In the genomic region with DNA sequence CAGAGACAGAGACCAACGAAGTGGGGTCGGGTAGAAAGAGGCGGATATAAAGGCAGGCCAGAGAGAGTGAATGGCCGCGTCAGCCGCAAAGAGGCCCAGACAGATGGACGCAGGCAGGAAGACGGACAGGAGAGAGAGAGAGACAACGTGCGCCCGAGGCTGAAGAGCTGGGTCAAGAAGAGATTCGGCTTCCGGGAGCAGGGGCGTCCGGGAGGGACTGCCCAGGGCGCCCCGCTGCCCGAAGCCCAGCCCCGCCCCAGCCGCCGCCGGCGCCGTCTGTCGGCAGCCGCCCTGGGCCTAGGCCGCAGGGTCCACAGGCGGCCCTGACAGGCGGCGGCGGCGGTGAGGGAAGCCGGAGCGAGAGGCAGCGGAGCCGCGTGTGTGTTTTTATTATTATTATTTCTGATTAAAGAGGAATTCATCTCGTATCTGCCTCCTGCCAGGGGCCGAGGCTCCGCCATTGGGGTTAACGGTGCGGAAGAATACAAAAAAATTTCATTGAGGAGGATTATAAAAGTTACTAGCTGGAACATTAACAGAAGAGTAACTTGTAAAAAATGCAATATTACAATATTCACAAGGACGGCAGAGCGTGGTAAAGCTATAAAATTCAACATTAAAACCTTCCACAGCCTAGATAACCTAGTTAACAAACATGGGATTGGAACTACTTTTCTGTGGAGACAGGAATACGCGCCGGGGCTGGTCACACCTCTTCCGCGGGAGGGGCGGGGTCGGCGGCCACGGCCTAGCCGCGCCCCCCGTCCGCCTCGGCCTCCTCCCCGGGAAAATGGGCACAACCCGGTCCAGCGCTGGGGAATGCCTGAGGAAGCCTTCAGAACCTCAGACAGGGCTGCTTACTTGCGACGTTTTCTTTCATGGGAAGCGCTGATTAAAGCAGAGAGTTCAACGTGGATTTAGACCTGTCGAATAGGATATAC, we compare ENCODE assay signal across 12 cellular contexts. TPM values are rescaled to one million over a fixed set of nuclear protein-coding genes. Genes with fewer than 3 reads are reported as not detected.
DNase-seq lines count a peak whose midpoint lies in the region; ATAC-seq and TF ChIP-seq lines count a peak whose summit lies in the region.
"Had no signal": no experiment of that assay in that cellular context is flagged by ENCODE, and none has a peak within 500 bp of the region (broad histone marks: within the 10 kb centered on the region; RNA-seq: fewer than 3 reads in every experiment).

No MANE protein-coding gene starts in this region.

- H3K36me3 ChIP-seq in heart left ventricle, result no peaks in the 10 kb centered on the region

- H3K4me3 Mint-ChIP-seq in endothelial cell (ENCODE audit: unreplicated experiment), result peak overlapping the region; percentile 93
- peak overlapping the region; percentile 55 for H3K4me3 Mint-ChIP-seq in natural killer cell
- H3K4me3 Mint-ChIP-seq in type B pancreatic cell, result peak overlapping the region; percentile 73

- H3K4me1 ChIP-seq in heart left ventricle, result peaks cover 0 to 16% (median 0%) of the 10 kb centered on the region in 12 donors

- no peaks in the 10 kb centered on the region for H3K9me3 ChIP-seq in heart left ventricle

- 5 to 6% (median 5%) methylated on average over 62 to 66 of the region's 66 CpGs for WGBS in heart left ventricle, 4 donors

- H3K27ac ChIP-seq in heart left ventricle, result no peak overlapping the region

- H3K9me3 Mint-ChIP-seq in endothelial cell (ENCODE audit: unreplicated experiment), result no peaks in the 10 kb centered on the region
- no peaks in the 10 kb centered on the region for H3K9me3 Mint-ChIP-seq in natural killer cell
- no peaks in the 10 kb centered on the region for H3K9me3 Mint-ChIP-seq in type B pancreatic cell

- peak overlapping the region; percentile 78 for H3K27ac Mint-ChIP-seq in endothelial cell (ENCODE audit: unreplicated experiment)
- H3K27ac Mint-ChIP-seq in natural killer cell, result no peak overlapping the region
- no peak overlapping the region for H3K27ac Mint-ChIP-seq in type B pancreatic cell

- TF ChIP-seq CTCF in heart left ventricle (IDR thresholded peaks at IDR 0.05), result no peak
- no peak for TF ChIP-seq CTCF in endothelial cell (IDR thresholded peaks at IDR 0.05; ENCODE audit: unreplicated experiment)
- no peak for TF ChIP-seq CTCF in natural killer cell (IDR thresholded peaks at IDR 0.05)
- no peak for TF ChIP-seq CTCF in type B pancreatic cell (conservative IDR thresholded peaks at IDR 0.05)

- H3K27me3 Mint-ChIP-seq in endothelial cell (ENCODE audit: unreplicated experiment) (peaks cover 35% of the 10 kb centered on the region), natural killer cell (ENCODE audit: low read depth in 2 of 2) (peaks cover 80 to 93% of the 10 kb centered on the region in 2 donors), type B pancreatic cell (peaks cover 99% of the 10 kb centered on the region)

- H3K4me1 Mint-ChIP-seq in endothelial cell (ENCODE audit: unreplicated experiment), result peaks cover 11% of the 10 kb centered on the region
- H3K4me1 Mint-ChIP-seq in natural killer cell, result peaks cover 13 to 16% of the 10 kb centered on the region in 2 donors
- H3K4me1 Mint-ChIP-seq in type B pancreatic cell (ENCODE audit: unreplicated experiment), result peaks cover 9% of the 10 kb centered on the region

- ATAC-seq in heart left ventricle (peak in 1 of 4 donors; percentile 53), Right ventricle myocardium superior (ENCODE audit: poor library complexity) (no peak), natural killer cell (peak in 1 of 3 donors; percentile 60), GM18907 (IDR thresholded peaks at IDR 0.05; ENCODE audit: unreplicated experiment) (no peak)

- TF ChIP-seq POLR2A in heart left ventricle (IDR thresholded peaks at IDR 0.05), result no peak

- intact Hi-C loops in heart left ventricle (cut with DNase I) (no loop called here), Right ventricle myocardium superior (cut with DNase I) (no loop called here), natural killer cell (cut with micrococcal nuclease) (no loop called here)

- peaks cover 4% of the 10 kb centered on the region for H3K36me3 Mint-ChIP-seq in endothelial cell (ENCODE audit: low read depth, unreplicated experiment)
- H3K36me3 Mint-ChIP-seq in natural killer cell, result no peaks in the 10 kb centered on the region
- no peaks in the 10 kb centered on the region for H3K36me3 Mint-ChIP-seq in type B pancreatic cell

- H3K4me3 ChIP-seq in heart left ventricle, result peak overlapping the region in 11 of 12 donors; percentile 3 to 41 (median 31)

- H3K27me3 ChIP-seq in heart left ventricle, result peaks cover 38 to 100% (median 81%) of the 10 kb centered on the region in 9 donors

- DNase-seq in heart left ventricle (no peak), Right ventricle myocardium superior (no peak), endothelial cell (ENCODE audit: low spot score) (peak; percentile 41), natural killer cell (no peak), type B pancreatic cell (ENCODE audit: extremely low spot score, unreplicated experiment) (no peak), NCI-H1105 (lab: John Stamatoyannopoulos, UW) (no peak)
- no peak for DNase-seq in stimulated activated CD4-positive, alpha-beta T cell treated with anti-CD3 and anti-CD28 coated beads, Interleukin-12 subunit alpha, Interleukin-12 subunit beta, amount 100 ng/mL, for 4 hours
- DNase-seq: AML-193, NCI-H187, OCI-M1 had no signal

RNA-seq across cellular contexts. Expression of gene PAX2, which starts 29.7 kb away (rescaled TPM):
- total RNA-seq in heart left ventricle (not detected), Right ventricle myocardium superior (not detected), endothelial cell (ENCODE audit: unreplicated experiment) (17.4 TPM), natural killer cell (not detected), type B pancreatic cell (ENCODE audit: low replicate concordance) (0.19 and 4.4 TPM in 2 replicates)
- not detected for polyA plus RNA-seq in heart left ventricle
- total RNA-seq: skeletal muscle tissue had no signal
